ENCODE assay signal across 8 cellular contexts in genomic region chr3:120417272-120417911, GRCh38. TPM values are rescaled to one million over a fixed set of nuclear protein-coding genes. Genes with fewer than 3 reads are reported as not detected.
A peak's percentile ranks its signal among the peaks of the same experiment; 100 is the strongest.
DNase-seq lines count a peak whose midpoint lies in the region; ATAC-seq and TF ChIP-seq lines count a peak whose summit lies in the region.

No MANE protein-coding gene starts in this region.

- H3K27me3 ChIP-seq in Peyer's patch: no peaks in the 10 kb centered on the region
- H3K27me3 ChIP-seq in fibroblast of lung (ENCODE audit: control insufficient read depth, insufficient read depth, low read length): no peaks in the 10 kb centered on the region

- H3K4me3 ChIP-seq in Peyer's patch (peak overlapping the region; percentile 23 to 44 (median 35)), fibroblast of lung (replicated peaks in 1 of 4; ENCODE audit: control extremely low read depth in 1 of 4, insufficient read depth in 1 of 4, low read depth in 3 of 4, low read length in 4 of 4) (peak overlapping the region in 3 of 4 experiments; percentile 4 to 56 (median 37))

- TF ChIP-seq POLR2A in Peyer's patch (IDR thresholded peaks at IDR 0.05): no peak

- H3K4me2 ChIP-seq in fibroblast of lung (ENCODE audit: extremely low read depth, insufficient read depth, low read length): peak overlapping the region; percentile 91

- H3K9ac ChIP-seq in fibroblast of lung (ENCODE audit: insufficient read depth, low read length): no peak overlapping the region

- no peaks in the 10 kb centered on the region for H4K20me1 ChIP-seq in fibroblast of lung (ENCODE audit: control insufficient read depth, extremely low read depth, insufficient read depth, low read length)

- DNase-seq in DMS79 (lab: John Stamatoyannopoulos, UW) (peak; percentile 97), KG1 (lab: John Stamatoyannopoulos, UW) (peak; percentile 86), Peyer's patch (peak; percentile 87 to 97 (median 90)), activated T-helper 1 cell treated with Interleukin-2 at 50 U/mL for 16 hours (ENCODE audit: low read depth) (peak; percentile 60), fibroblast of lung (ENCODE audit: low read depth in 2 of 2) (peak; percentile 98 to 99), natural killer cell (peak; percentile 70)
- DNase-seq in stimulated activated naive CD4-positive, alpha-beta T cell (lab: John Stamatoyannopoulos, UW): peak; percentile 62 to 80 (median 75)

- H3K4me3 Mint-ChIP-seq in natural killer cell: peak overlapping the region; percentile 90

- H3K4me1 Mint-ChIP-seq in natural killer cell: peaks cover 11 to 12% of the 10 kb centered on the region in 2 donors

- H3K27ac ChIP-seq in Peyer's patch (peak overlapping the region; percentile 33 to 62 (median 44)), fibroblast of lung (ENCODE audit: insufficient read depth, low read length) (peak overlapping the region; percentile 60)

- H3K36me3 ChIP-seq in Peyer's patch: no peaks in the 10 kb centered on the region
- H3K36me3 ChIP-seq in fibroblast of lung (ENCODE audit: control insufficient read depth, insufficient read depth, low read length): peaks cover 6% of the 10 kb centered on the region

- peak overlapping the region in 1 of 2 donors; percentile 75 for H3K27ac Mint-ChIP-seq in natural killer cell

- H3K27me3 Mint-ChIP-seq in natural killer cell (ENCODE audit: low read depth in 2 of 2): peaks cover 6 to 9% of the 10 kb centered on the region in 2 donors

- TF ChIP-seq CTCF in Peyer's patch (IDR thresholded peaks at IDR 0.05) (peak; percentile 71 to 95 (median 88)), fibroblast of lung (conservative IDR thresholded peaks at IDR 0.05 in 1 of 2, IDR thresholded peaks at IDR 0.05 in 1 of 2; ENCODE audit: low read depth in 1 of 2, low read length in 2 of 2) (peak; percentile 81 to 82), natural killer cell (IDR thresholded peaks at IDR 0.05) (peak; percentile 77)

- H2AFZ ChIP-seq in fibroblast of lung (ENCODE audit: low read length): no peak overlapping the region

- H3K9me3 Mint-ChIP-seq in natural killer cell: no peaks in the 10 kb centered on the region

- intact Hi-C loops in natural killer cell (cut with micrococcal nuclease): loop anchor here (1.0 to 5.0 kb wide), 2 partner anchors 173 to 525 kb away; no protein-coding TSS in a partner anchor

- ATAC-seq in GM21737 (IDR thresholded peaks at IDR 0.05; ENCODE audit: unreplicated experiment): peak; percentile 98
- ATAC-seq in natural killer cell: peak; percentile 97 to 100 (median 100)

- H3K9me3 ChIP-seq in Peyer's patch (no peaks in the 10 kb centered on the region), fibroblast of lung (ENCODE audit: control insufficient read depth, insufficient read depth, low read depth, low read length) (no peaks in the 10 kb centered on the region)

- H3K4me1 ChIP-seq in Peyer's patch: peaks cover 0 to 40% (median 0%) of the 10 kb centered on the region in 4 donors
- peaks cover 26% of the 10 kb centered on the region for H3K4me1 ChIP-seq in fibroblast of lung (ENCODE audit: control insufficient read depth, extremely low read depth, insufficient read depth, low read length)

- H3K36me3 Mint-ChIP-seq in natural killer cell: no peaks in the 10 kb centered on the region

- peaks cover 37% of the 10 kb centered on the region for H3K79me2 ChIP-seq in fibroblast of lung (ENCODE audit: control insufficient read depth, insufficient read depth, low read length)

RNA-seq across cellular contexts. Expression of gene FSTL1, which starts 33.4 kb away (rescaled TPM):
- total RNA-seq in Peyer's patch: 10 to 100 TPM; 22.2 to 84.2 (median 59.8) TPM
- 279 and 309 TPM in 2 replicates for total RNA-seq in fibroblast of lung
- 583 and 1,500 TPM in 2 replicates for polyA plus RNA-seq in fibroblast of lung
- polyA plus RNA-seq in fibroblast of lung (2012): 501 and 1,132 TPM in 2 replicates
- 681 and 1,171 TPM in 2 replicates for polyA minus RNA-seq in fibroblast of lung (ENCODE audit: low replicate concordance)
- 1 to 10 TPM; 1.1 to 1.9 (median 1.4) TPM for total RNA-seq in natural killer cell

Comparison
In these comparisons a context has a peak if more than half of its experiments do, and no peak if none do; other contexts are left out.
1. Peak in every context shown above with its lines: DNase-seq, ATAC-seq, H3K4me3 ChIP-seq and H3K27ac ChIP-seq.
2. RNA of gene FSTL1, which starts 33.4 kb away (total RNA-seq): 279 to 309 TPM in fibroblast of lung and 22.2 to 84.2 TPM in Peyer's patch; 1.1 to 1.9 TPM in natural killer cell; every median in the first group is over 4 times any median in the second.